Comparison of ENCODE assay signal across 1 cellular context in the genomic region with DNA sequence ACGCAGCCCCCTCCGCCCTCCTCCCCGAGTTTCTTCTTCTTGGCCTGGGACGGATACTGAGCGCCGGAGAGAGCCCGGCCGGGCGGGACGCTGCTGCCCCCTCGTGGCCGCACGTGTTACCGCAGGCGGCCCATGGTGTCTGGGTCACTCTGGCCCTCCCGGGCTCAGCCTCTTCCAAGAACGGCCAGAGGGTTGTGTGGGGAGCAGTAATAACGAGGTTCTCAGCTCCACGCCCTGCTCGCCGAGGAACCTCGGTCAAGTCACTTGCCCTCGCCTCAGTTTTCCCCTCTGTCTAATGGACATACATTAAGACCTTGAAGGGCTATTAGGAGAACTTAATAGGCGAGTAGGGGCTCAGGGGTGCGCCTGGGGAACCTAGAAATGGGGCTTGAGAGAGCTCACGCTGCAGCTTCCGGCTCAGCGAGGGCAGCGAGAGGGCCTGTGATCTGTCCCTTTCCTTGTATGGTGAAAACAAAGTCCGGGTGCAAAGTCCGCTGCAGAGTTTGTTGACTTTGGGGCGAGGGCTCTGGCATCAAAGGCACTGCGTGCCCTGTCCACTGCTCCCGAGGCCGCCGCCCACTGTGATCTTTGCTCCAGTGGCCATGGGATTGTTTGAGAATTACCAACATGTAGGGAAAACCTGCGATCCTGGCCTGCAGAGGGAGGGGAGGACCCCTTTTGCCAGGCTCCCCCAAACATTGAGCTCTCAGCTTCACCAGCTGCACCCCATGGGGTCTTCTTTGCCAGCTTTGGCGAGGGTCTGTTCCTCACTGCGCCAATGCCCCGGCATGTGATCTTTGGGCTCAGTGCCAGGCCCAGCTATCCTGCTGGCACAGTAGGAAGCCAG.
TF ChIP-seq lines count a peak whose summit lies in the region.

No MANE protein-coding gene starts in this region.

TF ChIP-seq in HepG2, 621 proteins besides CTCF, POLR2A, EP300 and RAD21 (continued from another document and continues in another):
- TF ChIP-seq YEATS2 (CRISPR knock-in tag; IDR thresholded peaks at IDR 0.05; ENCODE audit: borderline replicate concordance) (peak; percentile 83; the same call in 1 of the 2 replicates), PCBP2 (optimal IDR thresholded peaks at IDR 0.05; ENCODE audit: low read depth, low read length, poor library complexity, severe bottlenecking) (no peak), FOXO1 (CRISPR knock-in tag; IDR thresholded peaks at IDR 0.05) (peak; percentile 96), MED13 (CRISPR knock-in tag; IDR thresholded peaks at IDR 0.05) (peak; percentile 71), MAZ (IDR thresholded peaks at IDR 0.05; ENCODE audit: borderline replicate concordance, low read depth, low read length) (peak; percentile 94), MAZ (CRISPR knock-in tag; IDR thresholded peaks at IDR 0.05; ENCODE audit: low read depth) (peak; percentile 74; the same call in 1 of the 2 replicates), PPARG (CRISPR knock-in tag; conservative IDR thresholded peaks at IDR 0.05) (peak; percentile 95), SP4 (CRISPR knock-in tag; IDR thresholded peaks at IDR 0.05) (peak; percentile 79; the same call in 1 of the 2 replicates), U2AF2 (IDR thresholded peaks at IDR 0.05; ENCODE audit: low read depth, low read length) (no peak), PAWR (CRISPR knock-in tag; IDR thresholded peaks at IDR 0.05; ENCODE audit: borderline replicate concordance) (no peak), TBX2 (CRISPR knock-in tag; IDR thresholded peaks at IDR 0.05; ENCODE audit: borderline replicate concordance) (peak; percentile 94), ELF3 (CRISPR knock-in tag; IDR thresholded peaks at IDR 0.05) (peak; percentile 98), ZNF737 (CRISPR knock-in tag; IDR thresholded peaks at IDR 0.05; ENCODE audit: borderline replicate concordance) (peak; percentile 76; the same call in 1 of the 2 replicates), SCMH1 (CRISPR knock-in tag; IDR thresholded peaks at IDR 0.05; ENCODE audit: borderline replicate concordance) (no peak), ZFP1 (CRISPR knock-in tag; IDR thresholded peaks at IDR 0.05) (peak; percentile 69; the same call in 1 of the 2 replicates), PAX8 (CRISPR knock-in tag; IDR thresholded peaks at IDR 0.05; ENCODE audit: borderline replicate concordance) (no peak; the same call in 1 of the 2 replicates), SNRNP70 (IDR thresholded peaks at IDR 0.05; ENCODE audit: low read depth, low read length) (no peak), ATF5 (CRISPR knock-in tag; IDR thresholded peaks at IDR 0.05; ENCODE audit: low read depth) (no peak; the same call in 1 of the 2 replicates), PRPF4 (IDR thresholded peaks at IDR 0.05; ENCODE audit: low read depth, low read length, poor library complexity, severe bottlenecking) (no peak), ZNF691 (CRISPR knock-in tag; IDR thresholded peaks at IDR 0.05; ENCODE audit: borderline replicate concordance, low read depth) (peak; percentile 46; the same call in 1 of the 2 replicates), ZNF24 (IDR thresholded peaks at IDR 0.05) (0 out of 2 replicates have a peak, but pooled peaks have one; percentile 20), HIC2 (CRISPR knock-in tag; IDR thresholded peaks at IDR 0.05; ENCODE audit: low read depth) (peak; percentile 99), EED (CRISPR knock-in tag; IDR thresholded peaks at IDR 0.05) (peak; percentile 80; the same call in 1 of the 2 replicates), ZNF749 (CRISPR knock-in tag; IDR thresholded peaks at IDR 0.05; ENCODE audit: borderline replicate concordance) (0 out of 2 replicates have a peak, but pooled peaks have one; percentile 77), FOXK1 (CRISPR knock-in tag; IDR thresholded peaks at IDR 0.05; ENCODE audit: borderline replicate concordance, low read depth) (peak; percentile 86), ZNF720 (CRISPR knock-in tag; IDR thresholded peaks at IDR 0.05) (no peak), CBFB (CRISPR knock-in tag; IDR thresholded peaks at IDR 0.05) (0 out of 2 replicates have a peak, but pooled peaks have one; percentile 37), KMT2B (CRISPR knock-in tag; IDR thresholded peaks at IDR 0.05) (peak; percentile 56; the same call in 1 of the 2 replicates), ZNF451 (CRISPR knock-in tag; IDR thresholded peaks at IDR 0.05) (peak; percentile 61; the same call in 1 of the 2 replicates), ZNF747 (CRISPR knock-in tag; IDR thresholded peaks at IDR 0.05; ENCODE audit: borderline replicate concordance) (peak; percentile 73; the same call in 1 of the 2 replicates), ZZZ3 (CRISPR knock-in tag; IDR thresholded peaks at IDR 0.05; ENCODE audit: borderline replicate concordance) (peak; percentile 85), MIER3 (CRISPR knock-in tag; IDR thresholded peaks at IDR 0.05; ENCODE audit: borderline replicate concordance) (peak; percentile 89), CSRNP2 (CRISPR knock-in tag; conservative IDR thresholded peaks at IDR 0.05; ENCODE audit: low read depth) (no peak), ZBTB3 (CRISPR knock-in tag; IDR thresholded peaks at IDR 0.05; ENCODE audit: borderline replicate concordance, low read depth) (peak; percentile 99), RFX1 (IDR thresholded peaks at IDR 0.05) (no peak), ZNF878 (CRISPR knock-in tag; IDR thresholded peaks at IDR 0.05) (peak; percentile 34; the same call in 1 of the 2 replicates), ZNF121 (CRISPR knock-in tag; IDR thresholded peaks at IDR 0.05) (peak; percentile 10; the same call in 1 of the 2 replicates), HMG20A (CRISPR knock-in tag; IDR thresholded peaks at IDR 0.05; ENCODE audit: borderline replicate concordance) (peak; percentile 69; the same call in 1 of the 2 replicates), GPN1 (CRISPR knock-in tag; IDR thresholded peaks at IDR 0.05; ENCODE audit: borderline replicate concordance) (no peak), ZNF33A (CRISPR knock-in tag; IDR thresholded peaks at IDR 0.05; ENCODE audit: borderline replicate concordance) (0 out of 2 replicates have a peak, but pooled peaks have one; percentile 30), ZSCAN21 (CRISPR knock-in tag; IDR thresholded peaks at IDR 0.05; ENCODE audit: borderline replicate concordance) (peak; percentile 93), MEIS2 (CRISPR knock-in tag; IDR thresholded peaks at IDR 0.05) (peak; percentile 91), KLF6 (CRISPR knock-in tag; IDR thresholded peaks at IDR 0.05) (peak; percentile 86; the same call in 1 of the 2 replicates), SNAPC2 (CRISPR knock-in tag; IDR thresholded peaks at IDR 0.05) (peak; percentile 47; the same call in 1 of the 2 replicates), ZNF510 (CRISPR knock-in tag; IDR thresholded peaks at IDR 0.05; ENCODE audit: low read depth) (peak; percentile 74), ZBTB25 (CRISPR knock-in tag; IDR thresholded peaks at IDR 0.05) (peak; percentile 85), RORA (CRISPR knock-in tag; IDR thresholded peaks at IDR 0.05) (peak; percentile 80; the same call in 1 of the 2 replicates), ZNF496 (CRISPR knock-in tag; IDR thresholded peaks at IDR 0.05; ENCODE audit: insufficient replicate concordance) (no peak), ZNF891 (CRISPR knock-in tag; IDR thresholded peaks at IDR 0.05) (peak; percentile 82), BCL6 (CRISPR knock-in tag; IDR thresholded peaks at IDR 0.05) (peak; percentile 84), ZNF781 (CRISPR knock-in tag; IDR thresholded peaks at IDR 0.05; ENCODE audit: borderline replicate concordance, not compliant biosample characterization) (no peak)
- TF ChIP-seq, protein P1, sequence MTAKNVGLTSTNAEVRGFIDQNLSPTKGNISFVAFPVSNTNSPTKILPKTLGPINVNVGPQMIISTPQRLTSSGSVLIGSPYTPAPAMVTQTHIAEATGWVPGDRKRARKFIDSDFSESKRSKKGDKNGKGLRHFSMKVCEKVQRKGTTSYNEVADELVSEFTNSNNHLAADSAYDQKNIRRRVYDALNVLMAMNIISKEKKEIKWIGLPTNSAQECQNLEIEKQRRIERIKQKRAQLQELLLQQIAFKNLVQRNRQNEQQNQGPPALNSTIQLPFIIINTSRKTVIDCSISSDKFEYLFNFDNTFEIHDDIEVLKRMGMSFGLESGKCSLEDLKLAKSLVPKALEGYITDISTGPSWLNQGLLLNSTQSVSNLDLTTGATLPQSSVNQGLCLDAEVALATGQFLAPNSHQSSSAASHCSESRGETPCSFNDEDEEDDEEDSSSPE (CRISPR knock-in tag; IDR thresholded peaks at IDR 0.05) = no peak; the same call in 1 of the 2 replicates
- TF ChIP-seq, protein P2, sequence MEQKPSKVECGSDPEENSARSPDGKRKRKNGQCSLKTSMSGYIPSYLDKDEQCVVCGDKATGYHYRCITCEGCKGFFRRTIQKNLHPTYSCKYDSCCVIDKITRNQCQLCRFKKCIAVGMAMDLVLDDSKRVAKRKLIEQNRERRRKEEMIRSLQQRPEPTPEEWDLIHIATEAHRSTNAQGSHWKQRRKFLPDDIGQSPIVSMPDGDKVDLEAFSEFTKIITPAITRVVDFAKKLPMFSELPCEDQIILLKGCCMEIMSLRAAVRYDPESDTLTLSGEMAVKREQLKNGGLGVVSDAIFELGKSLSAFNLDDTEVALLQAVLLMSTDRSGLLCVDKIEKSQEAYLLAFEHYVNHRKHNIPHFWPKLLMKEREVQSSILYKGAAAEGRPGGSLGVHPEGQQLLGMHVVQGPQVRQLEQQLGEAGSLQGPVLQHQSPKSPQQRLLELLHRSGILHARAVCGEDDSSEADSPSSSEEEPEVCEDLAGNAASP (CRISPR knock-in tag; IDR thresholded peaks at IDR 0.05; ENCODE audit: borderline replicate concordance) = peak; percentile 82
- TF ChIP-seq, protein P3, sequence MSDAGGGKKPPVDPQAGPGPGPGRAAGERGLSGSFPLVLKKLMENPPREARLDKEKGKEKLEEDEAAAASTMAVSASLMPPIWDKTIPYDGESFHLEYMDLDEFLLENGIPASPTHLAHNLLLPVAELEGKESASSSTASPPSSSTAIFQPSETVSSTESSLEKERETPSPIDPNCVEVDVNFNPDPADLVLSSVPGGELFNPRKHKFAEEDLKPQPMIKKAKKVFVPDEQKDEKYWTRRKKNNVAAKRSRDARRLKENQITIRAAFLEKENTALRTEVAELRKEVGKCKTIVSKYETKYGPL (CRISPR knock-in tag; IDR thresholded peaks at IDR 0.05) = no peak
- TF ChIP-seq, protein P4, sequence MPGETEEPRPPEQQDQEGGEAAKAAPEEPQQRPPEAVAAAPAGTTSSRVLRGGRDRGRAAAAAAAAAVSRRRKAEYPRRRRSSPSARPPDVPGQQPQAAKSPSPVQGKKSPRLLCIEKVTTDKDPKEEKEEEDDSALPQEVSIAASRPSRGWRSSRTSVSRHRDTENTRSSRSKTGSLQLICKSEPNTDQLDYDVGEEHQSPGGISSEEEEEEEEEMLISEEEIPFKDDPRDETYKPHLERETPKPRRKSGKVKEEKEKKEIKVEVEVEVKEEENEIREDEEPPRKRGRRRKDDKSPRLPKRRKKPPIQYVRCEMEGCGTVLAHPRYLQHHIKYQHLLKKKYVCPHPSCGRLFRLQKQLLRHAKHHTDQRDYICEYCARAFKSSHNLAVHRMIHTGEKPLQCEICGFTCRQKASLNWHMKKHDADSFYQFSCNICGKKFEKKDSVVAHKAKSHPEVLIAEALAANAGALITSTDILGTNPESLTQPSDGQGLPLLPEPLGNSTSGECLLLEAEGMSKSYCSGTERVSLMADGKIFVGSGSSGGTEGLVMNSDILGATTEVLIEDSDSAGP (CRISPR knock-in tag; IDR thresholded peaks at IDR 0.05; ENCODE audit: borderline replicate concordance) = peak; percentile 78; the same call in 1 of the 2 replicates
- TF ChIP-seq, protein P5, sequence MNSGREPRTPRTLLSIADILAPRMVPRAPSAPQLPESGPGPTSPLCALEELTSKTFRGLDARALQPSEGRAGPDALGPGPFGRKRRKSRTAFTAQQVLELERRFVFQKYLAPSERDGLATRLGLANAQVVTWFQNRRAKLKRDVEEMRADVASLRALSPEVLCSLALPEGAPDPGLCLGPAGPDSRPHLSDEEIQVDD (CRISPR knock-in tag; IDR thresholded peaks at IDR 0.05; ENCODE audit: borderline replicate concordance) = 0 out of 2 replicates have a peak, but pooled peaks have one; percentile 43
